In genomic region chr2:9663008-9663879, GRCh38 we compare ENCODE assay signal across 11 cellular contexts. TPM values are rescaled to one million over a fixed set of nuclear protein-coding genes. Genes with fewer than 3 reads are reported as not detected.
DNase-seq lines count a peak whose midpoint lies in the region; ATAC-seq, FAIRE-seq and TF ChIP-seq lines count a peak whose summit lies in the region.
"Had no signal": no experiment of that assay in that cellular context is flagged by ENCODE, and none has a peak within 500 bp of the region (broad histone marks: within the 10 kb centered on the region; RNA-seq: fewer than 3 reads in every experiment).

No MANE protein-coding gene starts in this region.

- H3K9me1 ChIP-seq in K562 (ENCODE audit: control insufficient read depth, insufficient read depth, low read length): no peaks in the 10 kb centered on the region

- no peak overlapping the region for H3K27ac ChIP-seq in K562 (ENCODE audit: extremely low read depth, low read depth, low read length)
- H3K27ac ChIP-seq: 22Rv1 had no signal

- TF ChIP-seq POLR2A in K562 (conservative IDR thresholded peaks at IDR 0.05): no peak

- BruUV-seq in K562 (replicated peaks; lab: Mats Ljungman, UMichigan): no TSS peak

- H3K36me3 ChIP-seq in K562 (ENCODE audit: control insufficient read depth, insufficient read depth, low read length): no peaks in the 10 kb centered on the region

- H3K79me2 ChIP-seq in K562 (ENCODE audit: control insufficient read depth, insufficient read depth, low read length): no peaks in the 10 kb centered on the region

- in situ Hi-C loops in K562 (cut with MboI): no loop called here

- WGBS in K562 (ENCODE audit: insufficient coverage, low coverage, missing lambda C conversion rate): 3% methylated on average over 7 of the region's 7 CpGs

- no peaks in the 10 kb centered on the region for H3K9me3 ChIP-seq in K562 (replicated peaks; ENCODE audit: control insufficient read depth, insufficient read depth, low read depth, low read length)

- FAIRE-seq in K562 (lab: Jason Lieb, UNC): peak; percentile 52

- no peak overlapping the region for H3K4me2 ChIP-seq in K562 (ENCODE audit: insufficient read depth, low read length)

- peak; percentile 79 for ATAC-seq in GM21528 (IDR thresholded peaks at IDR 0.05; ENCODE audit: low FRiP score, unreplicated experiment)
- peak; percentile 82 for ATAC-seq in HG03442 (IDR thresholded peaks at IDR 0.05; ENCODE audit: unreplicated experiment)
- ATAC-seq in K562: no peak; the same call in 2 of the 3 replicates
- no peak for ATAC-seq in GM18520 (IDR thresholded peaks at IDR 0.05; ENCODE audit: unreplicated experiment)

- TF ChIP-seq RAD21 in K562 (CRISPR knock-in tag; conservative IDR thresholded peaks at IDR 0.05 in 1 of 2, IDR thresholded peaks at IDR 0.05 in 1 of 2): no peak

- POLR2A ChIA-PET in K562 (lab: Yijun Ruan, JAX): interaction anchor here (0.7 to 1.2 kb wide), 3 partner anchors 9 to 10 kb away, joined by 3 to 5 read pairs (median 3); no protein-coding TSS in a partner anchor

- no peaks in the 10 kb centered on the region for H4K20me1 ChIP-seq in K562 (replicated peaks; ENCODE audit: control insufficient read depth, insufficient read depth, low read length)

- no peak overlapping the region for H2AFZ ChIP-seq in K562 (ENCODE audit: low read depth, low read length)

- H3K4me1 ChIP-seq in K562 (replicated peaks in 1 of 2; ENCODE audit: control insufficient read depth in 2 of 2, insufficient read depth in 2 of 2, low read length in 2 of 2): no peaks in the 10 kb centered on the region; a peak in 1 of 5 replicates

- intact Hi-C loops in K562 (cut with micrococcal nuclease): no loop called here

- TF ChIP-seq CTCF in K562 (IDR thresholded peaks at IDR 0.05 in 2 of 3, conservative IDR thresholded peaks at IDR 0.05 in 1 of 3; ENCODE audit: insufficient read depth in 2 of 3, low read depth in 1 of 3, low read length in 3 of 3): no peak

- CTCF ChIA-PET in K562 (lab: Yijun Ruan, JAX; ENCODE audit: low intra/inter-chr PET ratio): no interaction called here

- H3K4me3 ChIP-seq in K562: no peak overlapping the region

- peaks cover 11 to 17% of the 10 kb centered on the region in 2 experiments; a peak in 3 of 5 replicates for H3K27me3 ChIP-seq in K562 (ENCODE audit: control insufficient read depth in 2 of 2, insufficient read depth in 2 of 2, low read length in 2 of 2)

- no peak for TF ChIP-seq EP300 in K562 (IDR thresholded peaks at IDR 0.05; ENCODE audit: low read length)

- peak overlapping the region in 1 of 2 experiments; percentile 22; a peak in 1 of 4 replicates for H3K9ac ChIP-seq in K562 (ENCODE audit: insufficient read depth in 1 of 2, low read depth in 2 of 2, low read length in 2 of 2)

- DNase-seq in NCI-H1092 treated with DMSO at 0.1 percent for 48 hours (lab: John Stamatoyannopoulos, UW): peak; percentile 44
- no peak for DNase-seq in NCI-H1092 (lab: John Stamatoyannopoulos, UW)
- DNase-seq in K562 (ENCODE audit: extremely low read depth in 1 of 4, low spot score in 3 of 4): no peak
- no peak for DNase-seq in C1 segment of cervical spinal cord (lab: John Stamatoyannopoulos, UW)
- DNase-seq in cortex of kidney (lab: John Stamatoyannopoulos, UW): no peak
- DNase-seq: activated naive CD4-positive, alpha-beta T cell treated with anti-CD3 and anti-CD28 coated beads, Interleukin-2, amount 10 ng/mL, durations not matched to agents 7 days and 5 days; midbrain had no signal

TF ChIP-seq in K562, 482 proteins besides CTCF, POLR2A, EP300 and RAD21:
- TF ChIP-seq FIP1L1 (IDR thresholded peaks at IDR 0.05; ENCODE audit: low read depth, low read length, poor library complexity, severe bottlenecking) (no peak), PRPF4 (IDR thresholded peaks at IDR 0.05; ENCODE audit: insufficient read depth, low read depth, low read length, poor library complexity, severe bottlenecking) (no peak), SRSF1 (IDR thresholded peaks at IDR 0.05; ENCODE audit: low read depth, low read length) (no peak)
- TF ChIP-seq, protein P1, sequence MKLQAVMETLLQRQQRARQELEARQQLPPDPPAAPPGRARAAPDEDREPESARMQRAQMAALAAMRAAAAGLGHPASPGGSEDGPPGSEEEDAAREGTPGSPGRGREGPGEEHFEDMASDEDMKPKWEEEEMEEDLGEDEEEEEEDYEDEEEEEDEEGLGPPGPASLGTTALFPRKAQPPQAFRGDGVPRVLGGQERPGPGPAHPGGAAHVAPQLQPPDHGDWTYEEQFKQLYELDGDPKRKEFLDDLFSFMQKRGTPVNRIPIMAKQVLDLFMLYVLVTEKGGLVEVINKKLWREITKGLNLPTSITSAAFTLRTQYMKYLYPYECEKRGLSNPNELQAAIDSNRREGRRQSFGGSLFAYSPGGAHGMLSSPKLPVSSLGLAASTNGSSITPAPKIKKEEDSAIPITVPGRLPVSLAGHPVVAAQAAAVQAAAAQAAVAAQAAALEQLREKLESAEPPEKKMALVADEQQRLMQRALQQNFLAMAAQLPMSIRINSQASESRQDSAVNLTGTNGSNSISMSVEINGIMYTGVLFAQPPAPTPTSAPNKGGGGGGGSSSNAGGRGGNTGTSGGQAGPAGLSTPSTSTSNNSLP (IDR thresholded peaks at IDR 0.05; ENCODE audit: borderline replicate concordance, low read depth, low read length): no peak

RNA-seq across cellular contexts. Expression of gene YWHAQ, which starts 32.4 kb away (rescaled TPM):
- total RNA-seq in K562 (2011; cell fraction: chromatin; rRNA removed; ENCODE audit: low replicate concordance): 25.2 and 50.9 TPM in 2 replicates
- total RNA-seq in K562 (2011; cell fraction: nucleolus; rRNA removed): 29.5 and 31.5 TPM in 2 replicates
- 48.2 and 73.2 TPM in 2 replicates for total RNA-seq in K562 (2011; cell fraction: nucleoplasm; rRNA removed)
- total RNA-seq in K562 (2014; rRNA removed) (97.7 and 108 TPM in 2 replicates), K562 (2014; rRNA removed; fragmentation: Illumina TruSeq; extraction: Trizol) (276 and 301 TPM in 2 replicates), K562 (2015; rRNA removed; fragmentation: Illumina TruSeq; extraction: Trizol) (191 and 203 TPM in 2 replicates), K562 (2021) (263 and 267 TPM in 2 replicates)
- polyA plus RNA-seq in K562 (2011; rRNA removed) (245 and 359 TPM in 2 replicates), K562 (2014; fragmentation: Illumina TruSeq; extraction: Trizol) (218 and 243 TPM in 2 replicates), K562 (2014; fragmentation: Nextera tagmentation; extraction: Ambion mirVana) (10 to 100 TPM; 63.1 to 79.2 TPM), K562 (2014; rRNA removed) (151 and 178 TPM in 2 replicates)
- 102 and 143 TPM in 2 replicates for polyA plus RNA-seq in K562 (2011; cell fraction: cytosol; rRNA removed)
- 48.6 and 76.4 TPM in 2 replicates for polyA plus RNA-seq in K562 (2011; cell fraction: nucleus; rRNA removed)
- 186 and 231 TPM in 2 replicates for polyA plus RNA-seq in K562 (2012)
- 327 and 372 TPM in 2 replicates for polyA minus RNA-seq in K562 (2011; rRNA and poly(A)+ RNA removed)
- polyA minus RNA-seq in K562 (2011; cell fraction: cytosol; rRNA and poly(A)+ RNA removed): 162 and 201 TPM in 2 replicates
- 20.7 and 42.0 TPM in 2 replicates for polyA minus RNA-seq in K562 (2011; cell fraction: nucleus; rRNA and poly(A)+ RNA removed)

Comparison
In these comparisons a context has a peak if more than half of its experiments do, and no peak if none do; other contexts are left out.
1. ATAC-seq: peak in GM21528 (single experiment) and HG03442 (single experiment); none in K562 (single experiment) and GM18520 (single experiment).